In genomic region chr17:67293251-67294203, GRCh38 we compare ENCODE assay signal across 8 cellular contexts. TPM values are rescaled to one million over a fixed set of nuclear protein-coding genes. Genes with fewer than 3 reads are reported as not detected.
A peak's percentile ranks its signal among the peaks of the same experiment; 100 is the strongest.
DNase-seq lines count a peak whose midpoint lies in the region; ATAC-seq, FAIRE-seq and TF ChIP-seq lines count a peak whose summit lies in the region.

No MANE protein-coding gene starts in this region.

- peak overlapping the region; percentile 61 for H3K4me2 ChIP-seq in A549

- intact Hi-C loops in prostate gland (cut with DNase I): no loop called here

- H3K4me1 ChIP-seq in A549 (0 out of 3 replicates have a peak, but pooled peaks cover 3% of the 10 kb centered on the region), prostate gland (replicated peaks) (no peaks in the 10 kb centered on the region)

- DNase-seq in A549 (ENCODE audit: low read depth in 1 of 2, low spot score in 1 of 2): peak; percentile 74 to 79
- peak; percentile 81 for DNase-seq in RPMI8226
- DNase-seq in activated T-helper 1 cell treated with anti-CD3 and anti-CD28 coated beads, Interleukin-2, amount 50 U/mL, for 16 hours (ENCODE audit: low read depth in 1 of 2, low spot score in 1 of 2): peak; percentile 38 to 48
- peak; percentile 80 for DNase-seq in germinal center (ENCODE audit: low spot score)
- DNase-seq in prostate gland (ENCODE audit: low spot score): peak; percentile 43
- DNase-seq in ureter (ENCODE audit: low spot score): peak; percentile 60

- H3K27me3 ChIP-seq in prostate gland (replicated peaks; ENCODE audit: insufficient read depth): no peaks in the 10 kb centered on the region

- POLR2A ChIA-PET in A549 (lab: Yijun Ruan, JAX): no interaction called here

- FAIRE-seq in A549 (lab: Jason Lieb, UNC): no peak

- no peak overlapping the region for H3K4me3 ChIP-seq in A549
- H3K4me3 ChIP-seq in prostate gland: no peak overlapping the region

- H3K9me3 ChIP-seq in A549 (no peaks in the 10 kb centered on the region), prostate gland (no peaks in the 10 kb centered on the region)

- peak; percentile 70; the same call in 2 of the 3 replicates for TF ChIP-seq CTCF in A549 (IDR thresholded peaks at IDR 0.05)
- TF ChIP-seq CTCF in prostate gland (IDR thresholded peaks at IDR 0.05): peak in 3 of 4 experiments; percentile 48 to 74 (median 57)

- ATAC-seq in A549 (peak; percentile 95 to 97), GM18502 (IDR thresholded peaks at IDR 0.05; ENCODE audit: poor library complexity, unreplicated experiment) (peak; percentile 85), HG03066 (IDR thresholded peaks at IDR 0.05; ENCODE audit: low read depth, unreplicated experiment) (peak; percentile 83)

- H3K27ac ChIP-seq in A549 (peak overlapping the region in 1 of 2 experiments; percentile 51; a peak in 1 of 6 replicates), prostate gland (no peak overlapping the region)

- TF ChIP-seq POLR2A in A549 (IDR thresholded peaks at IDR 0.05; ENCODE audit: low read length): no peak
- no peak for TF ChIP-seq POLR2A in prostate gland (IDR thresholded peaks at IDR 0.05)

- peak; percentile 69 to 80 for TF ChIP-seq RAD21 in A549 (conservative IDR thresholded peaks at IDR 0.05 in 1 of 2, IDR thresholded peaks at IDR 0.05 in 1 of 2)

- no peaks in the 10 kb centered on the region for H3K36me3 ChIP-seq in prostate gland

- CTCF ChIA-PET in A549 (lab: Yijun Ruan, JAX): interaction anchor here (0.6 to 6.8 kb wide), 37 partner anchors 8 to 1909 kb away, joined by 3 to 70 read pairs (median 3); no protein-coding TSS in a partner anchor

- WGBS in A549 (ENCODE audit: missing lambda C conversion rate): 47% methylated on average over 32 of the region's 32 CpGs
- 60% methylated on average over 32 of the region's 32 CpGs for WGBS in prostate gland

- TF ChIP-seq EP300 in A549 (IDR thresholded peaks at IDR 0.05): no peak

TF ChIP-seq in A549, 52 proteins besides CTCF, POLR2A, EP300 and RAD21:
- TF ChIP-seq SMC3 (IDR thresholded peaks at IDR 0.05): peak; percentile 51
- TF ChIP-seq HOXB5 (CRISPR knock-in tag; IDR thresholded peaks at IDR 0.05): no peak

RNA-seq across cellular contexts. Expression of gene HELZ, which starts 48.5 kb away (rescaled TPM):
- polyA plus RNA-seq in A549 (2011; rRNA removed) (17.8 and 18.3 TPM in 2 replicates), A549 (2017; fragmentation: RNase III; extraction: RNeasy Plus Mini Kit Qiagen cat#74134 plus additional on column Dnase treatment) (5.6 to 6.7 TPM (median 5.7 TPM) in 3 replicates)
- 2.5 and 3.1 TPM in 2 replicates for polyA plus RNA-seq in A549 (2012; cell fraction: cytosol; rRNA removed)
- 2.5 and 3.9 TPM in 2 replicates for polyA plus RNA-seq in A549 (2012; cell fraction: nucleus; rRNA removed)
- 24.8 and 32.2 TPM in 2 replicates for polyA minus RNA-seq in A549 (2011; rRNA and poly(A)+ RNA removed)
- total RNA-seq in prostate gland (10 to 100 TPM; 38.7 to 99.4 TPM), ureter (68.4 TPM)
